In genomic region chr2:44745460-44745859, GRCh38 we compare ENCODE assay signal across 15 cellular contexts.
"Had no signal": no experiment of that assay in that cellular context is flagged by ENCODE, and none has a peak within 500 bp of the region (broad histone marks: within the 10 kb centered on the region; RNA-seq: fewer than 3 reads in every experiment).

No MANE protein-coding gene starts in this region.

- H3K27ac Mint-ChIP-seq: activated CD4-positive, alpha-beta memory T cell treated with anti-CD3 and anti-CD28 coated beads, Interleukin-2, amount 10 ng/mL, durations not matched to agents 7 days and 5 days; activated naive CD4-positive, alpha-beta T cell treated with anti-CD3 and anti-CD28 coated beads, Interleukin-2, amount 50 U/mL, for 24 hours; activated T-cell treated with anti-CD3 and anti-CD28 coated beads, Interleukin-2, amount 50 U/mL, for 24 hours; memory B cell; natural killer cell; progenitor cell of endocrine pancreas; stimulated activated memory B cell treated with anti-CD40 and anti-IgM and Interleukin-4, amounts not matched to agents 10 μg/mL and 1 μg/mL and 100 μg/mL, for 72 hours had no signal

- H3K9me3 Mint-ChIP-seq: activated CD4-positive, alpha-beta memory T cell treated with anti-CD3 and anti-CD28 coated beads, Interleukin-2, amount 10 ng/mL, durations not matched to agents 7 days and 5 days; activated naive CD4-positive, alpha-beta T cell treated with anti-CD3 and anti-CD28 coated beads, Interleukin-2, amount 50 U/mL, for 24 hours; activated T-cell treated with anti-CD3 and anti-CD28 coated beads, Interleukin-2, amount 50 U/mL, for 24 hours; memory B cell; natural killer cell; stimulated activated memory B cell treated with anti-CD40 and anti-IgM and Interleukin-4, amounts not matched to agents 10 μg/mL and 1 μg/mL and 100 μg/mL, for 72 hours had no signal

- H3K4me1 Mint-ChIP-seq: activated CD4-positive, alpha-beta memory T cell treated with anti-CD3 and anti-CD28 coated beads, Interleukin-2, amount 10 ng/mL, durations not matched to agents 7 days and 5 days; activated naive CD4-positive, alpha-beta T cell treated with anti-CD3 and anti-CD28 coated beads, Interleukin-2, amount 50 U/mL, for 24 hours; memory B cell; natural killer cell; stimulated activated memory B cell treated with anti-CD40 and anti-IgM and Interleukin-4, amounts not matched to agents 10 μg/mL and 1 μg/mL and 100 μg/mL, for 72 hours had no signal

- H3K27me3 Mint-ChIP-seq: activated CD4-positive, alpha-beta memory T cell treated with anti-CD3 and anti-CD28 coated beads, Interleukin-2, amount 10 ng/mL, durations not matched to agents 7 days and 5 days; activated naive CD4-positive, alpha-beta T cell treated with anti-CD3 and anti-CD28 coated beads, Interleukin-2, amount 50 U/mL, for 24 hours; activated T-cell treated with anti-CD3 and anti-CD28 coated beads, Interleukin-2, amount 50 U/mL, for 24 hours; memory B cell; progenitor cell of endocrine pancreas; stimulated activated memory B cell treated with anti-CD40 and anti-IgM and Interleukin-4, amounts not matched to agents 10 μg/mL and 1 μg/mL and 100 μg/mL, for 72 hours had no signal

- DNase-seq: activated CD4-positive, alpha-beta memory T cell treated with anti-CD3 and anti-CD28 coated beads, Interleukin-2, amount 10 ng/mL, durations not matched to agents 7 days and 5 days; activated effector memory CD4-positive, alpha-beta T cell treated with anti-CD3 and anti-CD28 coated beads, Interleukin-2, amount 50 U/mL, for 16 hours; activated T-cell treated with anti-CD3 and anti-CD28 coated beads, Interleukin-2, amount 50 U/mL, for 24 hours; adrenal gland; erythroblast; left ventricle myocardium superior; mucosa of descending colon; natural killer cell; occipital lobe; stimulated activated CD4-positive, alpha-beta T cell treated with anti-CD3 and anti-CD28 coated beads, Interleukin-2, amount 100 ng/mL, for 48 hours; thyroid gland had no signal

- H3K4me3 Mint-ChIP-seq: activated CD4-positive, alpha-beta memory T cell treated with anti-CD3 and anti-CD28 coated beads, Interleukin-2, amount 10 ng/mL, durations not matched to agents 7 days and 5 days; activated naive CD4-positive, alpha-beta T cell treated with anti-CD3 and anti-CD28 coated beads, Interleukin-2, amount 50 U/mL, for 24 hours; activated T-cell treated with anti-CD3 and anti-CD28 coated beads, Interleukin-2, amount 50 U/mL, for 24 hours; memory B cell; natural killer cell; stimulated activated memory B cell treated with anti-CD40 and anti-IgM and Interleukin-4, amounts not matched to agents 10 μg/mL and 1 μg/mL and 100 μg/mL, for 72 hours had no signal
